In the genomic region with DNA sequence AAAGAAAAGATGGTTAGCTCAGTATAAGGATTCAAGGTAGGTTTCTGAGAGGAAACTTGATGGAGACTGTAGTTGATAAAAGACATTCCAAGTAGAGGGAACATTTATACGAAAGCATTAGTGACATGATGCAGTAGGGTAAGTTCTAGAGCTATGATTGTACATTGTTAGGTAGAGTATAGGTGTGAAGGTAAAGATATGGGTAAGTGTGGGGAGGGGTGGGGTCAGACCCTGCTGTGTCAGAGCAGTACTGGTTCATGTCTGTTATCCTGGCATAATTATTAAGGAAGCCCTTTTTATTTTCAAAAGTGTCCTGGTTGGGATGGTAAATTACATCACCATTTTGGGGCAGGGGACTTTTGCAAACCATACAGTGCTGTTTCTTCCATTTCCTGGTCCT, we compare ENCODE assay signal across 21 cellular contexts.
"Had no signal": no experiment of that assay in that cellular context is flagged by ENCODE, and none has a peak within 500 bp of the region (broad histone marks: within the 10 kb centered on the region; RNA-seq: fewer than 3 reads in every experiment).

No MANE protein-coding gene starts in this region.

- FAIRE-seq: HepG2, RCC 7860 had no signal

- DNase-seq: IMR-90, Karpas-422, KG1, MM.1S, NCI-H1092 treated with DMSO at 0.1 percent for 48 hours, NCI-H1436, NCI-H187, NCI-H2029, NCI-H2081 treated with DMSO at 0.1 percent for 48 hours, NCI-H2171, NCI-H226, NCI-H446, NCI-H510A, NCI-H524 treated with DMSO at 0.1 percent for 48 hours, NCI-H69, NCI-H774, SHP77 had no signal

- ATAC-seq: HepG2, SK-N-SH treated with all-trans-retinoic acid at 6 μM for 48 hours had no signal

- H3K27ac ChIP-seq: RWPE1 had no signal
